ENCODE assay signal across 11 cellular contexts in the genomic region with DNA sequence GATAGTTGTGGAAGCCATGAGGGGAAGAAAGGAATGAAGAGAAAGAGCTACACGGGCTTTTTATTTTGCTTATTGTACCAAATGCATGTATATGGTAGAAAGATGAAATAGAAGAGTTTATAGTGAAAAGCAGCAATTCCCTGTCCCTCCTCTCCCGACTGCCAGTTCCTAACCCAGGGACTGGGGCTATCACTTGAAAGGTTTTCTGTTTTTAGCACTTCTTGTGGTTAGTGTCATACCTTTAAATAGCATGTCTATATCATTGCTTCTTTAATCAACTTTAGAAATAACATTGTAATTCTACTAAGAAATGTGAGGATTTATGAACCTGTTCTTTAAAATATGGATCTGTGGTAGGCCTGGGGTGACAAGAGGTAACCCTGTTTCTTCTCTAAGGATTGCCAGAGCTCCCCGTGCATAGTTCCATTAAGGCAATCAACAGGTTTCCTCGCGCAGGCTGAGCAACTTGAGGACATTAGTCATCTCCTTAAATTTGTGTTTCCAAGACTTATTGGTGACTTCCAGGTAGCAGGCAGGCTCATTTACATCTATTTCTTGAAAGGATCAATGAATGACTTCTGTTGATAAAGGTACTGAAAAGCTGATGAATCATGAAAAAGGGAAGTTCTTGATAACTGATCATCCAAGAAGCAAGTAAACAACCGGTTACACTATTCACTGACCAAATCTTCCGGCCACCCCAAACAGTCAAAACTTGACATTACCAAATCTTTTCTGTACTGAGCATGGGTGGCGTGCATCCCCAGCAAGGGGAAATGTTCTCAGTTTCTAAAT. TPM values are rescaled to one million over a fixed set of nuclear protein-coding genes. Genes with fewer than 3 reads are reported as not detected.
DNase-seq lines count a peak whose midpoint lies in the region; ATAC-seq and TF ChIP-seq lines count a peak whose summit lies in the region.
"Had no signal": no experiment of that assay in that cellular context is flagged by ENCODE, and none has a peak within 500 bp of the region (broad histone marks: within the 10 kb centered on the region; RNA-seq: fewer than 3 reads in every experiment).

No MANE protein-coding gene starts in this region.

- 84% methylated on average over 8 of the region's 8 CpGs for WGBS in hepatocyte (ENCODE audit: low lambda C conversion rate, missing lambda C conversion rate)

- no peak overlapping the region for H3K4me2 ChIP-seq in hepatocyte
- H3K4me2 ChIP-seq: neural progenitor cell had no signal

- H2AFZ ChIP-seq in hepatocyte = no peak overlapping the region
- H2AFZ ChIP-seq: neural progenitor cell had no signal

- no peak for DNase-seq in hepatocyte (ENCODE audit: low spot score)
- no peak for DNase-seq in NCI-H2227 treated with DMSO at 0.1 percent for 48 hours (lab: John Stamatoyannopoulos, UW)
- no peak for DNase-seq in left ventricle myocardium inferior
- no peak for DNase-seq in NCI-H1048 (lab: John Stamatoyannopoulos, UW)
- DNase-seq: NCI-H1930, stomach had no signal

- no peaks in the 10 kb centered on the region for H4K20me1 ChIP-seq in hepatocyte (ENCODE audit: insufficient read depth, poor library complexity, severe bottlenecking)

- H3K4me1 ChIP-seq in hepatocyte (ENCODE audit: insufficient read depth) (no peaks in the 10 kb centered on the region), left ventricle myocardium inferior (peaks cover 6% of the 10 kb centered on the region)
- H3K4me1 ChIP-seq: neural progenitor cell, stomach had no signal

- ATAC-seq in GM18517 (IDR thresholded peaks at IDR 0.05; ENCODE audit: unreplicated experiment) (peak; percentile 99), GM21390 (IDR thresholded peaks at IDR 0.05; ENCODE audit: unreplicated experiment) (peak; percentile 98), HG03280 (IDR thresholded peaks at IDR 0.05; ENCODE audit: unreplicated experiment) (peak; percentile 94)

- no peak overlapping the region for H3K4me3 Mint-ChIP-seq in activated naive CD8-positive, alpha-beta T cell
- H3K4me3 Mint-ChIP-seq: neural progenitor cell had no signal

- no peaks in the 10 kb centered on the region for H3K36me3 Mint-ChIP-seq in activated naive CD8-positive, alpha-beta T cell
- H3K36me3 Mint-ChIP-seq: neural progenitor cell had no signal

- H3K27me3 ChIP-seq in hepatocyte = no peaks in the 10 kb centered on the region
- no peaks in the 10 kb centered on the region for H3K27me3 ChIP-seq in left ventricle myocardium inferior (ENCODE audit: low read depth)
- H3K27me3 ChIP-seq: neural progenitor cell, stomach had no signal

- H3K9me3 Mint-ChIP-seq in activated naive CD8-positive, alpha-beta T cell (ENCODE audit: low read depth) = no peaks in the 10 kb centered on the region
- H3K9me3 Mint-ChIP-seq: neural progenitor cell had no signal

- H3K79me2 ChIP-seq in hepatocyte = no peaks in the 10 kb centered on the region

- peaks cover 9% of the 10 kb centered on the region for H3K4me1 Mint-ChIP-seq in activated naive CD8-positive, alpha-beta T cell (ENCODE audit: low read depth)

- no peak overlapping the region for H3K4me3 ChIP-seq in hepatocyte
- no peak overlapping the region for H3K4me3 ChIP-seq in left ventricle myocardium inferior
- H3K4me3 ChIP-seq: neural progenitor cell, stomach had no signal

- intact Hi-C loops in left ventricle myocardium inferior (cut with micrococcal nuclease) = no loop called here

- H3K27ac Mint-ChIP-seq in activated naive CD8-positive, alpha-beta T cell = peak overlapping the region; percentile 16
- H3K27ac Mint-ChIP-seq: neural progenitor cell had no signal

- H3K27ac ChIP-seq in hepatocyte (no peak overlapping the region), left ventricle myocardium inferior (replicated peaks) (no peak overlapping the region)
- H3K27ac ChIP-seq: neural progenitor cell, stomach had no signal

- TF ChIP-seq CTCF in hepatocyte (IDR thresholded peaks at IDR 0.05; ENCODE audit: poor library complexity) (no peak), left ventricle myocardium inferior (IDR thresholded peaks at IDR 0.05; ENCODE audit: borderline replicate concordance) (no peak)

- no peaks in the 10 kb centered on the region for H3K27me3 Mint-ChIP-seq in activated naive CD8-positive, alpha-beta T cell

- H3K9me2 ChIP-seq in hepatocyte (replicated peaks; ENCODE audit: insufficient read depth) = no peaks in the 10 kb centered on the region

- H3K36me3 ChIP-seq in hepatocyte (replicated peaks; ENCODE audit: insufficient read depth, low read depth) (no peaks in the 10 kb centered on the region), left ventricle myocardium inferior (no peaks in the 10 kb centered on the region)
- H3K36me3 ChIP-seq: neural progenitor cell, stomach had no signal

- no peaks in the 10 kb centered on the region for H3K9me3 ChIP-seq in hepatocyte (ENCODE audit: low read depth)
- no peaks in the 10 kb centered on the region for H3K9me3 ChIP-seq in left ventricle myocardium inferior (replicated peaks)
- H3K9me3 ChIP-seq: stomach had no signal

RNA-seq across cellular contexts. Expression of a gene that starts 37.8 kb away (rescaled TPM):
- total RNA-seq in hepatocyte (8.7 and 9.3 TPM in 2 replicates), left ventricle myocardium inferior (54.9 TPM)
- 9.3 and 10.0 TPM in 2 replicates for polyA plus RNA-seq in hepatocyte
